Comparison of ENCODE assay signal across 25 cellular contexts in the genomic region with DNA sequence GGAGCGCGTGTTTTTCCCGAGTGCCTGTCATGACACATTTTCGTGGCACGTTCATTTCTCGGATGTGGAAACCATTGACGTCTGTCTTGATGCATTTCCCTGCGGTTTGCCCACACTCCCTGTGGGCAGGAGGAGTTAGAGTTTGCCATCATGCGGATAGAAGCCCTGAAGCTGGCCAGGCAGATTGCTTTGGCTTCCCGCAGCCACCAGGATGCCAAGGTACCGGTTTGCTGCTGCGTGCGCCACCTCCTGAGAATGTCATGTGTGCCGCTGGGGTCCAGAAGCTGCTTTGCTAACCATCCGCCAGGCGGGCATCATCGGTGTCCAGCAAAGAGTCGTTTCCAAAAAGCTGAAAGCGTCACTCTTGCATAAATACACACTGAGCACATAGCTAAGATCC. TPM values are rescaled to one million over a fixed set of nuclear protein-coding genes. Genes with fewer than 3 reads are reported as not detected.
DNase-seq lines count a peak whose midpoint lies in the region; ATAC-seq and TF ChIP-seq lines count a peak whose summit lies in the region.
"Had no signal": no experiment of that assay in that cellular context is flagged by ENCODE, and none has a peak within 500 bp of the region (broad histone marks: within the 10 kb centered on the region; RNA-seq: fewer than 3 reads in every experiment).

No MANE protein-coding gene starts in this region.

- no peaks in the 10 kb centered on the region for H3K79me2 ChIP-seq in trophoblast cell (ENCODE audit: control insufficient read depth, insufficient read depth, low read length, poor library complexity)

- H3K4me3 ChIP-seq in Panc1 (ENCODE audit: low read depth in 2 of 2, low read length in 2 of 2), result no peak overlapping the region
- peak overlapping the region; percentile 36 for H3K4me3 ChIP-seq in trophoblast cell (ENCODE audit: low read depth, low read length)
- H3K4me3 ChIP-seq in gastrocnemius medialis, result no peak overlapping the region
- H3K4me3 ChIP-seq in breast epithelium, result no peak overlapping the region
- H3K4me3 ChIP-seq: A549; BLaER1 treated with 17β-estradiol and CSF1 and Interleukin-3, amounts not matched to agents 10 nM and 100 nM; GM23248 had no signal

- H3K36me3 ChIP-seq in Panc1 (ENCODE audit: control insufficient read depth, insufficient read depth, low read length) (peaks cover 34% of the 10 kb centered on the region), trophoblast cell (ENCODE audit: control insufficient read depth in 1 of 2, insufficient read depth in 2 of 2, low read length in 2 of 2) (peaks cover 9 to 13% of the 10 kb centered on the region in 2 experiments), gastrocnemius medialis (peaks cover 0 to 60% of the 10 kb centered on the region in 2 donors), breast epithelium (no peaks in the 10 kb centered on the region)

- H3K79me1 ChIP-seq in trophoblast cell (ENCODE audit: low read length), result no peaks in the 10 kb centered on the region

- no peak overlapping the region for H3K27ac ChIP-seq in Panc1 (ENCODE audit: low read length)
- no peak overlapping the region for H3K27ac ChIP-seq in trophoblast cell (ENCODE audit: low read depth, low read length)
- H3K27ac ChIP-seq in gastrocnemius medialis, result peak overlapping the region; percentile 5 to 95 (median 86)
- H3K27ac ChIP-seq in breast epithelium, result no peak overlapping the region
- H3K27ac ChIP-seq: A549; BLaER1 treated with 17β-estradiol and CSF1 and Interleukin-3, amounts not matched to agents 10 nM and 100 nM; GM23248 had no signal

- no peak overlapping the region for H3K9ac ChIP-seq in trophoblast cell (ENCODE audit: low read length)
- H3K9ac ChIP-seq: BLaER1 treated with 17β-estradiol and CSF1 and Interleukin-3, amounts not matched to agents 10 nM and 100 nM; GM23248 had no signal

- CTCF ChIA-PET in Panc1 (lab: Charles Lee), result interaction anchor here (0.6 kb wide), 1 partner anchor 88 kb away, joined by 3 read pairs; no protein-coding TSS in a partner anchor

- no peak overlapping the region for H3K4ac ChIP-seq in trophoblast cell (ENCODE audit: low read depth, low read length)

- no peak overlapping the region for H4K8ac ChIP-seq in trophoblast cell (ENCODE audit: low read depth, low read length)

- intact Hi-C loops in Panc1 (cut with micrococcal nuclease; ENCODE audit: unreplicated experiment) (no loop called here), gastrocnemius medialis (cut with DNase I; ENCODE audit: low total_unique reads) (loop anchor here (10.0 kb wide), 1 partner anchor 175 kb away; no protein-coding TSS in a partner anchor), breast epithelium (cut with DNase I; ENCODE audit: low total_unique reads) (no loop called here)

- no peak overlapping the region for H2AFZ ChIP-seq in trophoblast cell (ENCODE audit: insufficient read depth, low read length, poor library complexity)
- H2AFZ ChIP-seq: GM23248 had no signal

- no peak overlapping the region for H3K18ac ChIP-seq in trophoblast cell (ENCODE audit: low read length)

- H2BK120ac ChIP-seq in trophoblast cell (ENCODE audit: insufficient read depth, low read length, poor library complexity), result no peak overlapping the region

- no peak overlapping the region for H4K12ac ChIP-seq in trophoblast cell (ENCODE audit: low read depth, low read length)

- ATAC-seq in Panc1 (no peak), gastrocnemius medialis (no peak), HG02623 (IDR thresholded peaks at IDR 0.05; ENCODE audit: unreplicated experiment) (no peak)
- ATAC-seq: A549 had no signal

- in situ Hi-C loops in Panc1 (cut with HindIII; ENCODE audit: low pct_unique_long_range_greater_than_20kb, low sequenced_read_pairs) (no loop called here), gastrocnemius medialis (cut with MboI; ENCODE audit: low sequenced_read_pairs in 4 of 4) (no loop called here)

- H3K4me1 ChIP-seq in Panc1 (ENCODE audit: control insufficient read depth, insufficient read depth, low read length), result no peaks in the 10 kb centered on the region
- H3K4me1 ChIP-seq in trophoblast cell (ENCODE audit: control insufficient read depth in 1 of 2, insufficient read depth in 2 of 2, low read length in 2 of 2), result no peaks in the 10 kb centered on the region
- H3K4me1 ChIP-seq in gastrocnemius medialis, result peaks cover 34% of the 10 kb centered on the region in 2 donors
- H3K4me1 ChIP-seq in breast epithelium, result no peaks in the 10 kb centered on the region
- H3K4me1 ChIP-seq: A549 had no signal

- H4K91ac ChIP-seq in trophoblast cell (ENCODE audit: low read depth, low read length), result no peak overlapping the region

- TF ChIP-seq POLR2A in gastrocnemius medialis (IDR thresholded peaks at IDR 0.05) (no peak), breast epithelium (IDR thresholded peaks at IDR 0.05) (no peak)

- no peak overlapping the region for H3K23ac ChIP-seq in trophoblast cell (ENCODE audit: low read length)

- no peak overlapping the region for H3K14ac ChIP-seq in trophoblast cell (ENCODE audit: low read length)

- H2BK12ac ChIP-seq in trophoblast cell (ENCODE audit: low read length), result no peak overlapping the region

- no peaks in the 10 kb centered on the region for H3K27me3 ChIP-seq in Panc1 (ENCODE audit: control insufficient read depth, insufficient read depth, low read length)
- H3K27me3 ChIP-seq in trophoblast cell (ENCODE audit: insufficient read depth, low read length), result no peaks in the 10 kb centered on the region
- H3K27me3 ChIP-seq in gastrocnemius medialis, result no peaks in the 10 kb centered on the region
- H3K27me3 ChIP-seq in breast epithelium, result no peaks in the 10 kb centered on the region
- H3K27me3 ChIP-seq: BE2C; BLaER1 treated with 17β-estradiol and CSF1 and Interleukin-3, amounts not matched to agents 10 nM and 100 nM had no signal

- H2AK5ac ChIP-seq in trophoblast cell (ENCODE audit: low read length), result no peak overlapping the region

- TF ChIP-seq CTCF in Panc1 (IDR thresholded peaks at IDR 0.05), result no peak
- TF ChIP-seq CTCF in gastrocnemius medialis (IDR thresholded peaks at IDR 0.05 in 4 of 5, conservative IDR thresholded peaks at IDR 0.05 in 1 of 5), result no peak
- no peak for TF ChIP-seq CTCF in breast epithelium (IDR thresholded peaks at IDR 0.05)

- no peak overlapping the region for H2BK5ac ChIP-seq in trophoblast cell (ENCODE audit: low read depth, low read length, poor library complexity)

- no CpG with 5 or more reads among the region's 19 CpGs for WGBS in trophoblast cell (ENCODE audit: extremely low coverage, insufficient coverage, insufficient read length)

- POLR2A ChIA-PET in Panc1 (lab: Charles Lee), result interaction anchor here (0.6 kb wide), 1 partner anchor 10 kb away, joined by 3 read pairs; no protein-coding TSS in a partner anchor

- H3K9me3 ChIP-seq in Panc1 (ENCODE audit: control insufficient read depth, insufficient read depth, low read depth, low read length), result no peaks in the 10 kb centered on the region
- H3K9me3 ChIP-seq in trophoblast cell (ENCODE audit: insufficient read depth, low read depth, low read length), result no peaks in the 10 kb centered on the region
- no peaks in the 10 kb centered on the region for H3K9me3 ChIP-seq in gastrocnemius medialis
- H3K9me3 ChIP-seq in breast epithelium, result no peaks in the 10 kb centered on the region
- H3K9me3 ChIP-seq: A549; BE2C; BLaER1 treated with 17β-estradiol and CSF1 and Interleukin-3, amounts not matched to agents 10 nM and 100 nM had no signal

- DNase-seq in Panc1 (ENCODE audit: low read depth, low spot score) (no peak), cerebellum (ENCODE audit: low spot score) (peak; percentile 48), trophoblast cell (no peak), gastrocnemius medialis (no peak), breast epithelium (ENCODE audit: low spot score in 2 of 2) (no peak), NCI-H1092 treated with DMSO at 0.1 percent for 48 hours (lab: John Stamatoyannopoulos, UW) (no peak)
- no peak for DNase-seq in central memory CD4-positive, alpha-beta T cell
- DNase-seq: 8988T; ACHN; AML-193; BE2C; Calu3; CD4-positive, alpha-beta T cell; CD8-positive, alpha-beta memory T cell; DMS53; DMS79 treated with DMSO at 0.1 percent for 48 hours; GM23248; H7; HCEC 1CT had no signal

- no peak overlapping the region for H3K4me2 ChIP-seq in trophoblast cell (ENCODE audit: low read length)
- H3K4me2 ChIP-seq: A549; BLaER1 treated with 17β-estradiol and CSF1 and Interleukin-3, amounts not matched to agents 10 nM and 100 nM had no signal

- TSS peak; percentile 10 for BruUV-seq in Panc1 (replicated peaks; lab: Mats Ljungman, UMichigan)

RNA-seq across cellular contexts. Expression of a gene that starts 40.9 kb away (rescaled TPM):
- 0.82 TPM for total RNA-seq in Panc1 (2021; ENCODE audit: unreplicated experiment)
- polyA plus RNA-seq in Panc1 (2012; ENCODE audit: insufficient read length), result 0.71 TPM
- not detected for total RNA-seq in cerebellum
- polyA plus RNA-seq in trophoblast cell (2013), result not detected in 2 replicates
- total RNA-seq in gastrocnemius medialis, result under 1 TPM in 2 of 4 donors, not detected in 2; 0.46 to 0.55 TPM
- under 1 TPM in 1 of 3 donors, not detected in 2; 0.29 TPM for total RNA-seq in breast epithelium
- total RNA-seq: CD4-positive, alpha-beta T cell; CD8-positive, alpha-beta memory T cell; Daoy; GM23248; H1 had no signal
- polyA plus RNA-seq: CD14-positive monocyte; CD8-positive, alpha-beta memory T cell; GM23248 had no signal

Comparison
In these comparisons a context has a peak if more than half of its experiments do, and no peak if none do; other contexts are left out.
1. H3K27ac ChIP-seq: peak in gastrocnemius medialis (4 of 4); none in Panc1 (single experiment), trophoblast cell (single experiment) and breast epithelium (0 of 2).